Comparison of ENCODE assay signal across 14 cellular contexts in the genomic region with DNA sequence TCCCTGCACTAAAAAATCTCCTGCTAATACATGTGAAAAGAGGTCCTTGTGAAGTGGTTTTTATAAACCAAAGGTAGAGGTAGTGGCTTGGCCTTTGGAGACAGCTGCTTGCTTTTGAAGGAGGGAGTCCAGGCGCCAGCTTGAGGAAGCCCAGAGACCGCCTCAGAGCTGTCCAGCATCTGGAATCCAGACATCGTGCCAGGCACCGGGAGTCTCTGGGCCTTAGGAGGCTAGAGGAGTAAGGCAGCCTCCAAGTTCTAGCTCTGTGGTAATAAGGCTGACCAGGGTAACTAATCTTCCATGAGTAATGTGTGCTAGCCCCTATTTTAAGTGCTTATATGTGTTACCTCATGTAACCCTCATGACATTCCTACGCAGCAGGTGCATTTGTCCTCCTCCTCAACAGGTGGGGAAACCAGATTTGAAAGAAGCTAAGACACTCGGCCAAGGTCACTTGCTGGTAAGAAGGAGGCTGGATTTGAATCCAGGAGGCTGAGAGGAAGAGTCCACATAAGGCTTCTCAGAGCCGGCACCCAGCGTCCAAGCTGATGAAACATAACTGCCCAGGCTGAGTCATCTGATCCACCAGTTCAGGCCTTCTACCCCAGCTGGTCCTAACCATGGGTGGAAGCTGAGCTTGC. TPM values are rescaled to one million over a fixed set of nuclear protein-coding genes. Genes with fewer than 3 reads are reported as not detected.
DNase-seq lines count a peak whose midpoint lies in the region; ATAC-seq and TF ChIP-seq lines count a peak whose summit lies in the region.
"Had no signal": no experiment of that assay in that cellular context is flagged by ENCODE, and none has a peak within 500 bp of the region (broad histone marks: within the 10 kb centered on the region; RNA-seq: fewer than 3 reads in every experiment).

No MANE protein-coding gene starts in this region.

- no peak overlapping the region for H2AK5ac ChIP-seq in IMR-90 (ENCODE audit: low read depth, low read length)

- H3K56ac ChIP-seq in IMR-90 (ENCODE audit: extremely low read depth, insufficient read depth, low read length): no peak overlapping the region

- no peak overlapping the region for H2AFZ ChIP-seq in IMR-90 (replicated peaks; ENCODE audit: low read length, poor library complexity)

- H4K91ac ChIP-seq in IMR-90 (ENCODE audit: insufficient read depth, low read depth, low read length): no peak overlapping the region

- intact Hi-C loops in IMR-90 (cut with micrococcal nuclease): loop anchor here (2.0 to 5.0 kb wide), 2 partner anchors 438 to 463 kb away; no protein-coding TSS in a partner anchor
- intact Hi-C loops in CD14-positive monocyte (cut with micrococcal nuclease): loop anchor here (2.0 to 10.0 kb wide), 2 partner anchors 155 to 231 kb away; no protein-coding TSS in a partner anchor
- intact Hi-C loops in spleen (cut with DNase I; ENCODE audit: low total_unique reads): loop anchor here (5.0 kb wide), 1 partner anchor 153 kb away; no protein-coding TSS in a partner anchor

- H3K18ac ChIP-seq in IMR-90 (ENCODE audit: low read depth, low read length): no peak overlapping the region

- H3K36me3 ChIP-seq in IMR-90 (ENCODE audit: control insufficient read depth, insufficient read depth, low read length): no peaks in the 10 kb centered on the region
- H3K36me3 ChIP-seq in brain microvascular endothelial cell (replicated peaks): no peaks in the 10 kb centered on the region
- H3K36me3 ChIP-seq in spleen: no peaks in the 10 kb centered on the region
- H3K36me3 ChIP-seq: SJSA1 had no signal

- TF ChIP-seq CTCF in AG10803 (conservative IDR thresholded peaks at IDR 0.05; ENCODE audit: low read length) (no peak), IMR-90 (conservative IDR thresholded peaks at IDR 0.05; ENCODE audit: low read depth, low read length) (no peak), brain microvascular endothelial cell (IDR thresholded peaks at IDR 0.05; ENCODE audit: low read depth, low read length, missing control alignments) (no peak), CD14-positive monocyte (IDR thresholded peaks at IDR 0.05) (no peak), spleen (IDR thresholded peaks at IDR 0.05 in 8 of 11, conservative IDR thresholded peaks at IDR 0.05 in 3 of 11) (no peak)

- no peak overlapping the region for H2AK9ac ChIP-seq in IMR-90 (replicated peaks; ENCODE audit: low read depth, low read length, poor library complexity)

- CTCF ChIA-PET in IMR-90 (lab: Yijun Ruan, JAX): interaction anchor here (0.6 to 2.5 kb wide), 7 partner anchors 11 to 1730 kb away, joined by 3 to 15 read pairs (median 4); no protein-coding TSS in a partner anchor

- in situ Hi-C loops in IMR-90 (cut with MboI; ENCODE audit: low sequenced_read_pairs) (loop anchor here (5.0 to 10.0 kb wide), 2 partner anchors 153 to 285 kb away; no protein-coding TSS in a partner anchor), brain microvascular endothelial cell (cut with HindIII; ENCODE audit: low pct_ligation_motif_present, low sequenced_read_pairs) (no loop called here)

- H4K8ac ChIP-seq in IMR-90 (ENCODE audit: low read depth in 2 of 2, low read length in 2 of 2): no peak overlapping the region

- no peak overlapping the region for H3K27ac ChIP-seq in IMR-90 (ENCODE audit: insufficient read depth, low read length)
- H3K27ac ChIP-seq in brain microvascular endothelial cell: no peak overlapping the region
- H3K27ac ChIP-seq in layer of hippocampus (ENCODE audit: low read depth, low read length): peak overlapping the region; percentile 69
- H3K27ac ChIP-seq in spleen: no peak overlapping the region
- H3K27ac ChIP-seq: SJSA1 had no signal

- no peak overlapping the region for H2BK5ac ChIP-seq in IMR-90 (ENCODE audit: low read depth, low read length, poor library complexity, severe bottlenecking)

- no peak overlapping the region for H3K9ac ChIP-seq in IMR-90 (ENCODE audit: low read depth, low read length)

- DNase-seq in AG10803 (ENCODE audit: low read depth) (peak; percentile 67), IMR-90 (peak; percentile 27), brain microvascular endothelial cell (peak; percentile 34), CD14-positive monocyte (ENCODE audit: low spot score) (no peak), COLO829 (ENCODE audit: low spot score) (no peak), spleen (no peak), NCI-H1417 (lab: John Stamatoyannopoulos, UW) (no peak)
- DNase-seq: activated CD8-positive, alpha-beta T cell treated with anti-CD3 and anti-CD28 coated beads for 36 hours; DMS153; immature natural killer cell had no signal

- POLR2A ChIA-PET in IMR-90 (lab: Charles Lee; ENCODE audit: unreplicated experiment): interaction anchor here (1.4 kb wide), 1 partner anchor 152 kb away, joined by 5 read pairs; no protein-coding TSS in a partner anchor

- no peak overlapping the region for H4K5ac ChIP-seq in IMR-90 (ENCODE audit: low read depth, low read length)

- H3K27me3 ChIP-seq in IMR-90 (ENCODE audit: control insufficient read depth, insufficient read depth, low read length) (peaks cover 10% of the 10 kb centered on the region), brain microvascular endothelial cell (replicated peaks) (no peaks in the 10 kb centered on the region), layer of hippocampus (ENCODE audit: control insufficient read depth, insufficient read depth, low read length) (no peaks in the 10 kb centered on the region), spleen (replicated peaks in 1 of 7) (peaks cover 0 to 4% (median 0%) of the 10 kb centered on the region in 7 donors)

- TF ChIP-seq POLR2A in IMR-90 (IDR thresholded peaks at IDR 0.05; ENCODE audit: low read depth, low read length): no peak
- TF ChIP-seq POLR2A in spleen (IDR thresholded peaks at IDR 0.05): no peak

- H3K9me3 ChIP-seq in IMR-90 (ENCODE audit: control insufficient read depth, insufficient read depth, low read length) (no peaks in the 10 kb centered on the region), spleen (no peaks in the 10 kb centered on the region)
- H3K9me3 ChIP-seq: SJSA1 had no signal

- no peak overlapping the region for H3K14ac ChIP-seq in IMR-90 (replicated peaks; ENCODE audit: low read depth, low read length)

- H3K4me1 Mint-ChIP-seq in CD14-positive monocyte: peaks cover 4% of the 10 kb centered on the region
- H3K4me1 Mint-ChIP-seq: activated T-helper 17 cell treated with anti-CD3 and anti-CD28 coated beads, Interleukin-2, amount 50 U/mL, for 72 hours; immature natural killer cell had no signal

- H2BK20ac ChIP-seq in IMR-90 (ENCODE audit: low read depth, low read length): no peak overlapping the region

- H3K4me3 ChIP-seq in AG10803 (ENCODE audit: low read length) (no peak overlapping the region), IMR-90 (ENCODE audit: insufficient read depth, low read depth, low read length) (no peak overlapping the region), brain microvascular endothelial cell (ENCODE audit: low read depth, low read length) (no peak overlapping the region), spleen (no peak overlapping the region)
- H3K4me3 ChIP-seq: SJSA1 had no signal

- dilution Hi-C loops in IMR-90 (cut with HindIII; ENCODE audit: low sequenced_read_pairs, unreplicated experiment): no loop called here

- H3K4me1 ChIP-seq in IMR-90 (ENCODE audit: control insufficient read depth, insufficient read depth, low read length): peaks cover 2% of the 10 kb centered on the region; the same call in 1 of the 2 replicates
- peaks cover 0 to 10% (median 3%) of the 10 kb centered on the region in 6 donors for H3K4me1 ChIP-seq in spleen
- H3K4me1 ChIP-seq: SJSA1 had no signal

- ATAC-seq in IMR-90 (ENCODE audit: low read depth): no peak

- no peak overlapping the region for H3K23ac ChIP-seq in IMR-90 (ENCODE audit: low read depth, low read length)

- H3K4me3 Mint-ChIP-seq in CD14-positive monocyte: no peak overlapping the region
- H3K4me3 Mint-ChIP-seq: activated CD8-positive, alpha-beta T cell treated with anti-CD3 and anti-CD28 coated beads for 36 hours; activated T-helper 17 cell treated with anti-CD3 and anti-CD28 coated beads, Interleukin-2, amount 50 U/mL, for 72 hours; immature natural killer cell had no signal

- no peaks in the 10 kb centered on the region for H3K9me3 Mint-ChIP-seq in CD14-positive monocyte
- H3K9me3 Mint-ChIP-seq: activated CD8-positive, alpha-beta T cell treated with anti-CD3 and anti-CD28 coated beads for 36 hours; activated T-helper 17 cell treated with anti-CD3 and anti-CD28 coated beads, Interleukin-2, amount 50 U/mL, for 72 hours; immature natural killer cell had no signal

- no peaks in the 10 kb centered on the region for H3K36me3 Mint-ChIP-seq in CD14-positive monocyte
- H3K36me3 Mint-ChIP-seq: immature natural killer cell had no signal

- no peak for TF ChIP-seq RAD21 in IMR-90 (IDR thresholded peaks at IDR 0.05; ENCODE audit: low read length)

- H3K27me3 Mint-ChIP-seq in CD14-positive monocyte (ENCODE audit: low read depth in 3 of 3): peaks cover 4 to 15% (median 7%) of the 10 kb centered on the region in 3 donors
- H3K27me3 Mint-ChIP-seq: activated T-helper 17 cell treated with anti-CD3 and anti-CD28 coated beads, Interleukin-2, amount 50 U/mL, for 72 hours had no signal

- H3K4ac ChIP-seq in IMR-90 (ENCODE audit: low read depth, low read length): no peak overlapping the region

- H3K79me1 ChIP-seq in IMR-90 (ENCODE audit: low read depth in 1 of 2, low read length in 2 of 2): no peaks in the 10 kb centered on the region

- no peaks in the 10 kb centered on the region for H3K9me1 ChIP-seq in IMR-90 (ENCODE audit: insufficient read depth, low read length)

- H4K20me1 ChIP-seq in IMR-90 (ENCODE audit: insufficient read depth, low read length): no peaks in the 10 kb centered on the region

- H3K27ac Mint-ChIP-seq in CD14-positive monocyte: no peak overlapping the region
- H3K27ac Mint-ChIP-seq: activated CD8-positive, alpha-beta T cell treated with anti-CD3 and anti-CD28 coated beads for 36 hours; activated T-helper 17 cell treated with anti-CD3 and anti-CD28 coated beads, Interleukin-2, amount 50 U/mL, for 72 hours; immature natural killer cell had no signal

- H2BK120ac ChIP-seq in IMR-90 (ENCODE audit: low read depth, low read length): no peak overlapping the region

- WGBS in IMR-90 (ENCODE audit: extremely low coverage in 2 of 2, insufficient read length in 1 of 2), 2 experiments: no CpG with 5 or more reads among the region's 8 CpGs
- WGBS in spleen, 5 donors: 86 to 96% (median 91%) methylated on average over 8 of the region's 8 CpGs

- BruUV-seq in IMR-90 (replicated peaks; lab: Mats Ljungman, UMichigan): no TSS peak

- H3K4me2 ChIP-seq in IMR-90 (ENCODE audit: low read depth, low read length): no peak overlapping the region

- H2BK15ac ChIP-seq in IMR-90 (ENCODE audit: low read depth, low read length): no peak overlapping the region

TF ChIP-seq in IMR-90, 13 proteins besides CTCF, POLR2A, EP300 and RAD21 (continues in another document):
- TF ChIP-seq MAFK (IDR thresholded peaks at IDR 0.05; ENCODE audit: low read depth, low read length): no peak
- no peak for TF ChIP-seq NFE2L2 (IDR thresholded peaks at IDR 0.05; ENCODE audit: low read depth, low read length)
- TF ChIP-seq CEBPB (IDR thresholded peaks at IDR 0.05; ENCODE audit: low read depth, low read length): no peak

RNA-seq across cellular contexts. Expression of a gene that starts 26.1 kb away (rescaled TPM):
- total RNA-seq in IMR-90 (2012; rRNA removed): not detected in 2 replicates
- polyA plus RNA-seq in IMR-90 (2012; rRNA removed): not detected in 2 replicates
- not detected in 2 replicates for polyA plus RNA-seq in IMR-90 (2012; cell fraction: cytosol; rRNA removed)
- not detected in 2 replicates for polyA plus RNA-seq in IMR-90 (2012; cell fraction: nucleus; rRNA removed; ENCODE audit: low replicate concordance)
- polyA plus RNA-seq in CD14-positive monocyte: not detected
- total RNA-seq in spleen: not detected
- not detected for polyA plus RNA-seq in spleen
- total RNA-seq: activated CD8-positive, alpha-beta T cell treated with anti-CD3 and anti-CD28 coated beads for 36 hours; activated T-helper 17 cell treated with anti-CD3 and anti-CD28 coated beads, Interleukin-2, amount 50 U/mL, for 72 hours; mesenteric fat pad; SJSA1 had no signal
- polyA plus RNA-seq: immature natural killer cell had no signal

Comparison
In these comparisons a context has a peak if more than half of its experiments do, and no peak if none do; other contexts are left out.
1. DNase-seq: peak in AG10803 (single experiment), IMR-90 (single experiment) and brain microvascular endothelial cell (single experiment); none in CD14-positive monocyte (single experiment), COLO829 (single experiment), spleen (single experiment) and NCI-H1417 (0 of 3).